Comparison of ENCODE assay signal across 14 cellular contexts in the genomic region with DNA sequence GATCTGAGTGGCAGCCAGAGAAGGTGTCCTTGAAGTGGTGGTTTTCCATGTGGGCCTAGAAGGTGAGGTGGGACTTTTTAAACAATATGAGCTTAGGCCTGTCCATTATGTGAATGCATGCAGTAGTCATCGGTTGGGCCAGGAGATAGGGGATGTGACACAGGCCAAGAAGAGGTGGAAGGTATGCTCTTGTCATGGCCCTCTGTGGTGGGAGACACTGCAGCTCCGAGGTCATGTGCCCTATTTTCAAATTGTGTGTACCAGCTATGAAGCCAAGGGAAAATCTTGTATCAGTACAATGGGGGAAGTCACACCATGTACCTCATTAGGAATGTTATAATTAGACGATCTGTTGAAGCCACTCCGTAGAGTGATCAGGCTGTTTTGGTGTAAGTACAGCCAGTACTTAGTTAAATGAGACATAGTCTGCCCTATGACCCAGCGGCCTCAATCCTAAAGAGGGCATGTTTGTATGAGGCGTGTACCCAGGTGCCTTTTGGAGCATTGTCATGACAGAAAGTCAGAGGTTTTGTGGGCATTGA.
DNase-seq lines count a peak whose midpoint lies in the region; ATAC-seq and TF ChIP-seq lines count a peak whose summit lies in the region.
"Had no signal": no experiment of that assay in that cellular context is flagged by ENCODE, and none has a peak within 500 bp of the region (broad histone marks: within the 10 kb centered on the region; RNA-seq: fewer than 3 reads in every experiment).

No MANE protein-coding gene starts in this region.

- TF ChIP-seq CTCF in heart left ventricle (IDR thresholded peaks at IDR 0.05) = no peak

- H3K4ac ChIP-seq in trophoblast cell (ENCODE audit: low read depth, low read length) = no peak overlapping the region

- ATAC-seq in heart left ventricle (peak; percentile 60 to 88 (median 72)), right cardiac atrium (peak; percentile 60 to 61), HG03097 (IDR thresholded peaks at IDR 0.05; ENCODE audit: low FRiP score, unreplicated experiment) (no peak), GM18870 (IDR thresholded peaks at IDR 0.05; ENCODE audit: unreplicated experiment) (no peak)
- ATAC-seq: CD8-positive, alpha-beta T cell had no signal

- H3K79me1 ChIP-seq in trophoblast cell (ENCODE audit: low read length) = peaks cover 3% of the 10 kb centered on the region

- H3K4me1 ChIP-seq in heart left ventricle (peaks cover 0 to 19% (median 5%) of the 10 kb centered on the region in 12 donors), right cardiac atrium (ENCODE audit: control insufficient read depth, insufficient read depth, low read length) (no peaks in the 10 kb centered on the region), trophoblast cell (ENCODE audit: control insufficient read depth in 1 of 2, insufficient read depth in 2 of 2, low read length in 2 of 2) (peaks cover 0 to 4% of the 10 kb centered on the region in 2 experiments)
- H3K4me1 ChIP-seq: HAP-1 had no signal

- no peak overlapping the region for H4K8ac ChIP-seq in trophoblast cell (ENCODE audit: low read depth, low read length)

- no peak overlapping the region for H3K9ac ChIP-seq in trophoblast cell (ENCODE audit: low read length)
- H3K9ac ChIP-seq: BLaER1 treated with 17β-estradiol and CSF1 and Interleukin-3, amounts not matched to agents 10 nM and 100 nM; GM23248 had no signal

- no peak overlapping the region for H2BK120ac ChIP-seq in trophoblast cell (ENCODE audit: insufficient read depth, low read length, poor library complexity)

- H3K23ac ChIP-seq in trophoblast cell (ENCODE audit: low read length) = no peak overlapping the region

- H4K91ac ChIP-seq in trophoblast cell (ENCODE audit: low read depth, low read length) = no peak overlapping the region

- H3K4me2 ChIP-seq in trophoblast cell (ENCODE audit: low read length) = no peak overlapping the region
- H3K4me2 ChIP-seq: BLaER1 treated with 17β-estradiol and CSF1 and Interleukin-3, amounts not matched to agents 10 nM and 100 nM had no signal

- peak overlapping the region in 5 of 12 donors; percentile 5 to 43 (median 20) for H3K27ac ChIP-seq in heart left ventricle
- no peak overlapping the region for H3K27ac ChIP-seq in right cardiac atrium (ENCODE audit: low read length)
- H3K27ac ChIP-seq in trophoblast cell (ENCODE audit: low read depth, low read length) = no peak overlapping the region
- H3K27ac ChIP-seq: BLaER1 treated with 17β-estradiol and CSF1 and Interleukin-3, amounts not matched to agents 10 nM and 100 nM; GM23248 had no signal

- H3K4me3 ChIP-seq in heart left ventricle = no peak overlapping the region
- no peak overlapping the region for H3K4me3 ChIP-seq in right cardiac atrium (ENCODE audit: low read length)
- no peak overlapping the region for H3K4me3 ChIP-seq in trophoblast cell (ENCODE audit: low read depth, low read length)
- H3K4me3 ChIP-seq: BLaER1 treated with 17β-estradiol and CSF1 and Interleukin-3, amounts not matched to agents 10 nM and 100 nM; GM23248; HAP-1 had no signal

- intact Hi-C loops in heart left ventricle (cut with DNase I) = no loop called here
- intact Hi-C loops in right cardiac atrium (cut with DNase I) = no loop called here

- H3K36me3 ChIP-seq in heart left ventricle (no peaks in the 10 kb centered on the region), trophoblast cell (ENCODE audit: control insufficient read depth in 1 of 2, insufficient read depth in 2 of 2, low read length in 2 of 2) (no peaks in the 10 kb centered on the region)
- H3K36me3 ChIP-seq: BLaER1 treated with 17β-estradiol and CSF1 and Interleukin-3, amounts not matched to agents 10 nM and 100 nM; HAP-1 had no signal

- peak overlapping the region; percentile 33 for H2BK12ac ChIP-seq in trophoblast cell (ENCODE audit: low read length)

- H2BK5ac ChIP-seq in trophoblast cell (ENCODE audit: low read depth, low read length, poor library complexity) = no peak overlapping the region

- H4K12ac ChIP-seq in trophoblast cell (ENCODE audit: low read depth, low read length) = no peak overlapping the region

- H2AFZ ChIP-seq in trophoblast cell (ENCODE audit: insufficient read depth, low read length, poor library complexity) = no peak overlapping the region
- H2AFZ ChIP-seq: GM23248 had no signal

- H3K18ac ChIP-seq in trophoblast cell (ENCODE audit: low read length) = no peak overlapping the region

- H3K79me2 ChIP-seq in trophoblast cell (ENCODE audit: control insufficient read depth, insufficient read depth, low read length, poor library complexity) = no peaks in the 10 kb centered on the region

- TF ChIP-seq POLR2A in heart left ventricle (IDR thresholded peaks at IDR 0.05) = no peak

- H2AK5ac ChIP-seq in trophoblast cell (ENCODE audit: low read length) = no peak overlapping the region

- DNase-seq in NCI-H2029 treated with DMSO at 0.1 percent for 48 hours (lab: John Stamatoyannopoulos, UW) (peak; percentile 39), NCI-H2029 (lab: John Stamatoyannopoulos, UW) (no peak), heart left ventricle (no peak), right cardiac atrium (no peak), trophoblast cell (no peak)
- DNase-seq: Calu3; CD8-positive, alpha-beta T cell; GF-D8; GM23248; IMR-90 had no signal

- no peaks in the 10 kb centered on the region for H3K27me3 ChIP-seq in heart left ventricle
- no peaks in the 10 kb centered on the region for H3K27me3 ChIP-seq in right cardiac atrium (ENCODE audit: control insufficient read depth, insufficient read depth)
- no peaks in the 10 kb centered on the region for H3K27me3 ChIP-seq in trophoblast cell (ENCODE audit: insufficient read depth, low read length)

- WGBS in heart left ventricle, 4 donors = 68 to 75% (median 72%) methylated on average over 6 of the region's 6 CpGs
- WGBS in right cardiac atrium = 84% methylated on average over 6 of the region's 6 CpGs
- no CpG with 5 or more reads among the region's 6 CpGs for WGBS in trophoblast cell (ENCODE audit: extremely low coverage, insufficient coverage, insufficient read length)

- H3K9me3 ChIP-seq in heart left ventricle = peaks cover 0 to 5% (median 0%) of the 10 kb centered on the region in 12 donors
- H3K9me3 ChIP-seq in right cardiac atrium (ENCODE audit: control insufficient read depth, low read length) = no peaks in the 10 kb centered on the region
- peaks cover 2% of the 10 kb centered on the region for H3K9me3 ChIP-seq in trophoblast cell (ENCODE audit: insufficient read depth, low read depth, low read length)
- H3K9me3 ChIP-seq: HAP-1 had no signal

- no peak overlapping the region for H3K14ac ChIP-seq in trophoblast cell (ENCODE audit: low read length)

Comparison
In these comparisons a context has a peak if more than half of its experiments do, and no peak if none do; other contexts are left out.
1. ATAC-seq: peak in heart left ventricle (4 of 4) and right cardiac atrium (2 of 2); none in HG03097 (single experiment) and GM18870 (single experiment).